Comparison of ENCODE assay signal across 16 cellular contexts in the genomic region with DNA sequence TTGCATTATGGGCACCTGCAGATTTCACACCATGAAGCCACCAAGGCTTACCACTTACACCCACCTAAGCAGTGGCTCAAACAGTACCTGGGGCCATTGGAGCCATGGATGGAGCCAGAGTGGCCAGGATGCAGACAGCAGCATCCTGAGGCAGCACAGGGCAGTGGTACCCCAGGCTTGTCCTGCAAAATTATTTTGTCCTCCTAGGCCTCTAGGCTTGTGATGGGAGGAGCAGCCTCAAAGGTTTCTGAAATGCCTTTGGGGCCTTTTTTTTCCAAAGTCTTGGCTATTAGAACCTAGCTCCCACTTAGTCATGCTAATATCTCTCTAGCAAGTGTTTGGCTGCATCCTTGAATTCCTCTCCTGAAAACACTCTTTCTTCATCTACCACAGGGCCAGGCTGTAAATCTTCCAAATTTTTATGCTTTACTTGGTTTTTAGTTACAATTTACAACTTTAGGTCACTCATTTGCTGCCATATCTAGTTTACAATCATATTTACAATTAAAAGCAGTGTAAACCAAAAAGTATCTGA. TPM values are rescaled to one million over a fixed set of nuclear protein-coding genes. Genes with fewer than 3 reads are reported as not detected.
"Had no signal": no experiment of that assay in that cellular context is flagged by ENCODE, and none has a peak within 500 bp of the region (broad histone marks: within the 10 kb centered on the region; RNA-seq: fewer than 3 reads in every experiment).

No MANE protein-coding gene starts in this region.

- H3K9me3 ChIP-seq: gastrocnemius medialis, heart right ventricle, mucosa of descending colon, sigmoid colon, stomach, thoracic aorta, transverse colon had no signal

- DNase-seq: gastrocnemius medialis; heart right ventricle; hypothalamus; mucosa of descending colon; naive thymus-derived CD8-positive, alpha-beta T cell; posterior cingulate gyrus; sigmoid colon; stimulated activated CD4-positive, alpha-beta T cell treated with anti-CD3 and anti-CD28 coated beads, Interleukin-2, amount 100 ng/mL, for 24 hours; stimulated activated CD4-positive, alpha-beta T cell treated with anti-CD3 and anti-CD28 coated beads, Interleukin-4, amount 100 ng/mL, for 4 hours; stimulated activated naive B cell treated with anti-CD40 and anti-IgM and Interleukin-4, amounts not matched to agents 10 μg/mL and 1 μg/mL and 100 μg/mL, for 72 hours; stomach; substantia nigra; transverse colon had no signal

- H3K4me3 ChIP-seq: gastrocnemius medialis, heart right ventricle, mucosa of descending colon, sigmoid colon, skin epidermis, stomach, thoracic aorta, transverse colon had no signal

- H3K36me3 ChIP-seq: gastrocnemius medialis, heart right ventricle, sigmoid colon, stomach, thoracic aorta, transverse colon had no signal

- ATAC-seq: gastrocnemius medialis; heart right ventricle; mucosa of descending colon; naive thymus-derived CD8-positive, alpha-beta T cell; stimulated activated naive B cell treated with anti-CD40 and anti-IgM and Interleukin-4, amounts not matched to agents 10 μg/mL and 1 μg/mL and 100 μg/mL, for 72 hours had no signal

- H3K27ac ChIP-seq: gastrocnemius medialis, heart right ventricle, sigmoid colon, skin epidermis, thoracic aorta, transverse colon had no signal

- H3K27me3 ChIP-seq: gastrocnemius medialis, heart right ventricle, sigmoid colon, stomach, transverse colon had no signal

- H3K4me1 ChIP-seq: gastrocnemius medialis, heart right ventricle had no signal

RNA-seq across cellular contexts. Expression of a gene that starts 15.7 kb away (rescaled TPM):
- polyA plus RNA-seq: naive thymus-derived CD8-positive, alpha-beta T cell; neural cell had no signal
